8 cellular contexts compared by ENCODE assay signal in genomic region chr3:47283193-47283537, GRCh38. TPM values are rescaled to one million over a fixed set of nuclear protein-coding genes. Genes with fewer than 3 reads are reported as not detected.
DNase-seq lines count a peak whose midpoint lies in the region; ATAC-seq and TF ChIP-seq lines count a peak whose summit lies in the region.

No MANE protein-coding gene starts in this region.

- peaks cover 20% of the 10 kb centered on the region; the same call in 1 of the 2 replicates for H4K20me1 ChIP-seq in GM23338 (replicated peaks; ENCODE audit: insufficient read depth)

- peak overlapping the region; percentile 98 for H3K4me3 ChIP-seq in GM23338

- peak overlapping the region; percentile 93 for H3K27ac ChIP-seq in GM23338 (ENCODE audit: low read depth)
- peak overlapping the region; percentile 94 for H3K27ac ChIP-seq in epithelial cell of prostate

- no peak for TF ChIP-seq CTCF in GM23338 (conservative IDR thresholded peaks at IDR 0.05; ENCODE audit: low read depth in 2 of 2)

- H3K27ac Mint-ChIP-seq in GM23338, result peak overlapping the region; percentile 99
- H3K27ac Mint-ChIP-seq in natural killer cell treated with Interleukin-12 subunit alpha and Interleukin-12 subunit beta and Interleukin-15 and Interleukin-18, amount 100 ng/mL, for 72 hours, result peak overlapping the region; percentile 95 to 99

- DNase-seq in AG20443 (ENCODE audit: low spot score) (peak; percentile 25), GM23338 (ENCODE audit: low spot score) (no peak), T-helper 9 cell (peak; percentile 22), epithelial cell of prostate (ENCODE audit: low read depth, low spot score) (no peak), NCI-H1105 treated with DMSO at 0.1 percent for 48 hours (lab: John Stamatoyannopoulos, UW) (no peak), GOT3 (lab: John Stamatoyannopoulos, UW) (no peak)
- DNase-seq in natural killer cell treated with Interleukin-12 subunit alpha and Interleukin-12 subunit beta and Interleukin-15 and Interleukin-18, amount 100 ng/mL, for 72 hours (ENCODE audit: low spot score), result no peak

- peak overlapping the region; percentile 99 for H3K4me3 Mint-ChIP-seq in GM23338
- peak overlapping the region; percentile 90 for H3K4me3 Mint-ChIP-seq in natural killer cell treated with Interleukin-12 subunit alpha and Interleukin-12 subunit beta and Interleukin-15 and Interleukin-18, amount 100 ng/mL, for 72 hours

- no peaks in the 10 kb centered on the region; the same call in 2 of the 3 replicates for H3K9me3 Mint-ChIP-seq in GM23338
- no peaks in the 10 kb centered on the region for H3K9me3 Mint-ChIP-seq in natural killer cell treated with Interleukin-12 subunit alpha and Interleukin-12 subunit beta and Interleukin-15 and Interleukin-18, amount 100 ng/mL, for 72 hours

- H3F3A ChIP-seq in GM23338 (replicated peaks; ENCODE audit: low read depth), result 0 out of 2 replicates have a peak, but pooled peaks cover 10% of the 10 kb centered on the region

- H3K36me3 ChIP-seq in GM23338 (ENCODE audit: insufficient read depth), result no peaks in the 10 kb centered on the region; the same call in 1 of the 2 replicates

- peaks cover 8% of the 10 kb centered on the region for H3K36me3 Mint-ChIP-seq in GM23338 (ENCODE audit: low read depth)
- peaks cover 4% of the 10 kb centered on the region for H3K36me3 Mint-ChIP-seq in natural killer cell treated with Interleukin-12 subunit alpha and Interleukin-12 subunit beta and Interleukin-15 and Interleukin-18, amount 100 ng/mL, for 72 hours

- H3K4me1 Mint-ChIP-seq in GM23338, result peaks cover 8% of the 10 kb centered on the region; the same call in 2 of the 3 replicates
- peaks cover 25 to 29% of the 10 kb centered on the region in 2 donors for H3K4me1 Mint-ChIP-seq in natural killer cell treated with Interleukin-12 subunit alpha and Interleukin-12 subunit beta and Interleukin-15 and Interleukin-18, amount 100 ng/mL, for 72 hours (ENCODE audit: low read depth in 2 of 2)

- peaks cover 13% of the 10 kb centered on the region for H3K27me3 Mint-ChIP-seq in GM23338 (ENCODE audit: insufficient read depth, low read depth, poor library complexity)
- H3K27me3 Mint-ChIP-seq in natural killer cell treated with Interleukin-12 subunit alpha and Interleukin-12 subunit beta and Interleukin-15 and Interleukin-18, amount 100 ng/mL, for 72 hours, result no peaks in the 10 kb centered on the region

- peak overlapping the region; percentile 100 for H3K4me2 ChIP-seq in GM23338

- peak overlapping the region; percentile 99 for H2AFZ ChIP-seq in GM23338

- H3K79me2 ChIP-seq in GM23338 (replicated peaks; ENCODE audit: insufficient read depth), result peaks cover 57% of the 10 kb centered on the region

- H3K27me3 ChIP-seq in GM23338 (ENCODE audit: insufficient read depth), result no peaks in the 10 kb centered on the region

- H3K9me2 ChIP-seq in GM23338 (ENCODE audit: insufficient read depth), result no peaks in the 10 kb centered on the region

- ATAC-seq in GM23338, result peak; percentile 3; the same call in 2 of the 3 replicates
- ATAC-seq in natural killer cell treated with Interleukin-12 subunit alpha and Interleukin-12 subunit beta and Interleukin-15 and Interleukin-18, amount 100 ng/mL, for 72 hours, result peak in 1 of 2 donors; percentile 2
- no peak for ATAC-seq in HG02884 (IDR thresholded peaks at IDR 0.05; ENCODE audit: unreplicated experiment)

- peaks cover 5% of the 10 kb centered on the region; the same call in 1 of the 2 replicates for H3K4me1 ChIP-seq in GM23338 (ENCODE audit: insufficient read depth)

TF ChIP-seq in GM23338, 12 proteins besides CTCF, POLR2A, EP300 and RAD21:
- no peak for TF ChIP-seq EZH2phosphoT487 (IDR thresholded peaks at IDR 0.05; ENCODE audit: unreplicated experiment)
- TF ChIP-seq POLR2AphosphoS5 (IDR thresholded peaks at IDR 0.05; ENCODE audit: low read depth), result no peak
- no peak for TF ChIP-seq REST (IDR thresholded peaks at IDR 0.05; ENCODE audit: unreplicated experiment)

RNA-seq across cellular contexts. Expression of gene KLHL18, which starts 0.4 kb away (rescaled TPM):
- total RNA-seq in GM23338 (2014; rRNA removed; shearing (Covaris generic)), result 16.8 and 18.1 TPM in 2 replicates
- 11.3 and 13.9 TPM in 2 replicates for polyA plus RNA-seq in GM23338 (2016; fragmentation: Nextera tagmentation; extraction: Ambion mirVana)
- 10 to 100 TPM; 38.9 to 65.3 TPM for total RNA-seq in natural killer cell treated with Interleukin-12 subunit alpha and Interleukin-12 subunit beta and Interleukin-15 and Interleukin-18, amount 100 ng/mL, for 72 hours

RNA-seq across cellular contexts. Expression of gene KIF9, which starts 0.6 kb away (rescaled TPM):
- total RNA-seq in GM23338 (2014; rRNA removed; shearing (Covaris generic)), result 4.1 and 14.0 TPM in 2 replicates
- polyA plus RNA-seq in GM23338 (2016; fragmentation: Nextera tagmentation; extraction: Ambion mirVana), result 10.3 and 12.6 TPM in 2 replicates
- 1 to 10 TPM; 3.2 to 8.2 TPM for total RNA-seq in natural killer cell treated with Interleukin-12 subunit alpha and Interleukin-12 subunit beta and Interleukin-15 and Interleukin-18, amount 100 ng/mL, for 72 hours

Comparison
In these comparisons a context has a peak if more than half of its experiments do, and no peak if none do; other contexts are left out.
1. DNase-seq: peak in AG20443 (single experiment) and T-helper 9 cell (single experiment); none in GM23338 (single experiment), epithelial cell of prostate (single experiment), natural killer cell treated with Interleukin-12 subunit alpha and Interleukin-12 subunit beta and Interleukin-15 and Interleukin-18, amount 100 ng/mL, for 72 hours (single experiment), NCI-H1105 treated with DMSO at 0.1 percent for 48 hours (single experiment) and GOT3 (single experiment).